Comparison of ENCODE assay signal across 9 cellular contexts in genomic region chr20:48822879-48823385, GRCh38. TPM values are rescaled to one million over a fixed set of nuclear protein-coding genes. Genes with fewer than 3 reads are reported as not detected.
DNase-seq lines count a peak whose midpoint lies in the region; ATAC-seq and TF ChIP-seq lines count a peak whose summit lies in the region.
"Had no signal": no experiment of that assay in that cellular context is flagged by ENCODE, and none has a peak within 500 bp of the region (broad histone marks: within the 10 kb centered on the region; RNA-seq: fewer than 3 reads in every experiment).

No MANE protein-coding gene starts in this region.

- ATAC-seq in gastrocnemius medialis: no peak
- no peak for ATAC-seq in HG02763 (IDR thresholded peaks at IDR 0.05; ENCODE audit: unreplicated experiment)
- ATAC-seq in HG02623 (IDR thresholded peaks at IDR 0.05; ENCODE audit: unreplicated experiment): no peak

- H3K36me3 ChIP-seq in colonic mucosa: no peaks in the 10 kb centered on the region
- H3K36me3 ChIP-seq in gastrocnemius medialis: no peaks in the 10 kb centered on the region

- H3K9me3 ChIP-seq in colonic mucosa (no peaks in the 10 kb centered on the region), gastrocnemius medialis (no peaks in the 10 kb centered on the region)

- H3K27ac ChIP-seq in colonic mucosa (peak overlapping the region; percentile 3), gastrocnemius medialis (peak overlapping the region in 3 of 4 donors; percentile 79 to 84 (median 84))

- no peak for TF ChIP-seq POLR2A in gastrocnemius medialis (IDR thresholded peaks at IDR 0.05)

- intact Hi-C loops in colonic mucosa (cut with DNase I) (no loop called here), gastrocnemius medialis (cut with DNase I; ENCODE audit: low total_unique reads) (loop anchor here (10.0 kb wide), 1 partner anchor 138 kb away; no protein-coding TSS in a partner anchor)

- TF ChIP-seq CTCF in colonic mucosa (IDR thresholded peaks at IDR 0.05) (no peak), gastrocnemius medialis (IDR thresholded peaks at IDR 0.05 in 4 of 5, conservative IDR thresholded peaks at IDR 0.05 in 1 of 5) (no peak)

- no peaks in the 10 kb centered on the region for H3K4me1 ChIP-seq in colonic mucosa
- H3K4me1 ChIP-seq in gastrocnemius medialis: peaks cover 15 to 27% of the 10 kb centered on the region in 2 donors

- in situ Hi-C loops in gastrocnemius medialis (cut with MboI; ENCODE audit: low sequenced_read_pairs in 4 of 4): no loop called here

- peak overlapping the region in 1 of 2 donors; percentile 6 for H3K9ac ChIP-seq in colonic mucosa (ENCODE audit: low read depth in 2 of 2, low read length in 2 of 2)

- peaks cover 8% of the 10 kb centered on the region for H3K27me3 ChIP-seq in colonic mucosa
- H3K27me3 ChIP-seq in gastrocnemius medialis: no peaks in the 10 kb centered on the region

- H3K4me3 ChIP-seq in GM08714 (ENCODE audit: low read length) (peak overlapping the region; percentile 27; the same call in 1 of the 2 replicates), colonic mucosa (no peak overlapping the region), gastrocnemius medialis (no peak overlapping the region)

- DNase-seq in NOMO-1 treated with dmso at 0.1 percent for 144 hours (lab: John Stamatoyannopoulos, UW; ENCODE audit: unreplicated experiment): peak; percentile 25
- DNase-seq in colonic mucosa: no peak
- no peak for DNase-seq in gastrocnemius medialis
- DNase-seq in activated gamma-delta T cell treated with Interleukin-2 at 50 U/mL for 16 hours: no peak
- no peak for DNase-seq in NK-92 treated with Interleukin-12 subunit alpha and Interleukin-12 subunit beta, amount 100 ng/mL, for 24 hours (lab: John Stamatoyannopoulos, UW)
- DNase-seq: NCI-H1048 had no signal

RNA-seq across cellular contexts. Expression of gene PREX1, which starts 4.9 kb away (rescaled TPM):
- total RNA-seq in colonic mucosa: 10 to 100 TPM in 1 of 2 donors, 1 to 10 TPM in 1; 7.2 to 24.6 TPM
- 10 to 100 TPM in 1 of 4 donors, 1 to 10 TPM in 3; 7.5 to 10.9 (median 9.1) TPM for total RNA-seq in gastrocnemius medialis
